ENCODE assay signal across 12 cellular contexts in genomic region chr3:46461971-46462910, GRCh38. TPM values are rescaled to one million over a fixed set of nuclear protein-coding genes. Genes with fewer than 3 reads are reported as not detected.
DNase-seq lines count a peak whose midpoint lies in the region; ATAC-seq, FAIRE-seq and TF ChIP-seq lines count a peak whose summit lies in the region.
"Had no signal": no experiment of that assay in that cellular context is flagged by ENCODE, and none has a peak within 500 bp of the region (broad histone marks: within the 10 kb centered on the region; RNA-seq: fewer than 3 reads in every experiment).

No MANE protein-coding gene starts in this region.

- no peaks in the 10 kb centered on the region for H3K9me2 ChIP-seq in SK-N-SH

- no peak overlapping the region for H3K9ac ChIP-seq in SK-N-SH

- no peak for TF ChIP-seq RAD21 in SK-N-SH (IDR thresholded peaks at IDR 0.05; ENCODE audit: low read length)

- no peak overlapping the region for H2AFZ ChIP-seq in SK-N-SH (ENCODE audit: low read depth)

- CTCF ChIA-PET in SK-N-SH (lab: Yijun Ruan, JAX): interaction anchor here (0.7 to 6.3 kb wide), 6 partner anchors 9 to 341 kb away, joined by 3 to 39 read pairs (median 4); no protein-coding TSS in a partner anchor
- CTCF ChIA-PET in A673 (lab: Charles Lee): no interaction called here

- no peaks in the 10 kb centered on the region for H4K20me1 ChIP-seq in SK-N-SH (ENCODE audit: insufficient read depth)

- peak; percentile 60 for DNase-seq in HuH-7 (ENCODE audit: low spot score)
- no peak for DNase-seq in SK-N-SH
- DNase-seq in heart right ventricle: no peak
- DNase-seq in gastrocnemius medialis: no peak
- no peak for DNase-seq in activated CD4-positive, alpha-beta T cell treated with anti-CD3 and anti-CD28 coated beads, Interleukin-2, amount 50 U/mL, for 1 hour
- no peak for DNase-seq in urothelium cell line (ENCODE audit: low spot score)
- DNase-seq in A673 (ENCODE audit: low spot score): no peak
- DNase-seq: NCI-H2081 treated with DMSO at 0.1 percent for 48 hours; stimulated activated CD4-positive, alpha-beta T cell treated with anti-CD3 and anti-CD28 coated beads, Interleukin-1b, Interleukin-23, amount 100 ng/mL, for 48 hours; substantia nigra had no signal

- H3K79me2 ChIP-seq in SK-N-SH (ENCODE audit: insufficient read depth): no peaks in the 10 kb centered on the region

- in situ Hi-C loops in gastrocnemius medialis (cut with MboI; ENCODE audit: low sequenced_read_pairs in 4 of 4): no loop called here

- H3K4me1 ChIP-seq in SK-N-SH (ENCODE audit: control insufficient read depth in 1 of 2, insufficient read depth in 2 of 2, low read depth in 1 of 2, low read length in 1 of 2) (no peaks in the 10 kb centered on the region; a peak in 1 of 4 replicates), heart right ventricle (peaks cover 0 to 51% (median 21%) of the 10 kb centered on the region in 9 donors), gastrocnemius medialis (peaks cover 13% of the 10 kb centered on the region in 2 donors), A673 (ENCODE audit: insufficient read depth, low read length, poor library complexity, severe bottlenecking) (no peaks in the 10 kb centered on the region)

- no TSS peak for BruUV-seq in A673 (replicated peaks; lab: Mats Ljungman, UMichigan)

- H3K9me3 ChIP-seq in SK-N-SH (no peaks in the 10 kb centered on the region), heart right ventricle (no peaks in the 10 kb centered on the region), gastrocnemius medialis (no peaks in the 10 kb centered on the region), A673 (ENCODE audit: low read depth, low read length, poor library complexity, severe bottlenecking) (no peaks in the 10 kb centered on the region)

- H3K4me2 ChIP-seq in SK-N-SH: no peak overlapping the region

- TF ChIP-seq CTCF in SK-N-SH (IDR thresholded peaks at IDR 0.05): 0 out of 2 replicates have a peak, but pooled peaks have one; percentile 11
- peak in 7 of 9 donors; percentile 15 to 53 (median 35) for TF ChIP-seq CTCF in heart right ventricle (IDR thresholded peaks at IDR 0.05)
- TF ChIP-seq CTCF in gastrocnemius medialis (IDR thresholded peaks at IDR 0.05 in 4 of 5, conservative IDR thresholded peaks at IDR 0.05 in 1 of 5): no peak
- TF ChIP-seq CTCF in A673 (conservative IDR thresholded peaks at IDR 0.05; ENCODE audit: low read depth, low read length): no peak

- peak; percentile 19 to 65 (median 56) for ATAC-seq in heart right ventricle
- ATAC-seq in gastrocnemius medialis: no peak
- no peak for ATAC-seq in HG03442 (IDR thresholded peaks at IDR 0.05; ENCODE audit: unreplicated experiment)

- TF ChIP-seq POLR2A in gastrocnemius medialis (IDR thresholded peaks at IDR 0.05): no peak

- WGBS in SK-N-SH (ENCODE audit: low lambda C conversion rate): 12% methylated on average over 7 of the region's 7 CpGs
- WGBS in heart right ventricle, 2 donors: 55 to 58% methylated on average over 7 of the region's 7 CpGs

- POLR2A ChIA-PET in SK-N-SH (lab: Yijun Ruan, JAX): no interaction called here
- POLR2A ChIA-PET in A673 (lab: Charles Lee; ENCODE audit: low non-redundant PET): no interaction called here

- H3F3A ChIP-seq in SK-N-SH (replicated peaks; ENCODE audit: insufficient read depth): no peaks in the 10 kb centered on the region

- H3K27ac ChIP-seq in SK-N-SH (ENCODE audit: low read depth in 2 of 2, low read length in 1 of 2) (no peak overlapping the region), heart right ventricle (peak overlapping the region; percentile 41 to 86 (median 76)), gastrocnemius medialis (peak overlapping the region in 3 of 4 donors; percentile 6 to 61 (median 35)), A673 (ENCODE audit: low read depth, low read length, poor library complexity, severe bottlenecking) (no peak overlapping the region)

- TF ChIP-seq EP300 in SK-N-SH (IDR thresholded peaks at IDR 0.05; ENCODE audit: borderline replicate concordance in 1 of 2, low read depth in 1 of 2, low read length in 1 of 2): no peak

- H3K4me3 ChIP-seq in SK-N-SH (ENCODE audit: low read depth in 2 of 2, low read length in 1 of 2) (no peak overlapping the region), heart right ventricle (peak overlapping the region in 9 of 10 donors; percentile 7 to 50 (median 42)), gastrocnemius medialis (peak overlapping the region in 1 of 4 donors; percentile 11), A673 (ENCODE audit: low read depth, low read length, poor library complexity, severe bottlenecking) (no peak overlapping the region)

- H3K27me3 ChIP-seq in SK-N-SH (ENCODE audit: insufficient read depth) (peaks cover 25% of the 10 kb centered on the region), heart right ventricle (peaks cover 0 to 37% (median 16%) of the 10 kb centered on the region in 7 donors), gastrocnemius medialis (no peaks in the 10 kb centered on the region), A673 (replicated peaks; ENCODE audit: insufficient read depth, low read depth, low read length, poor library complexity) (no peaks in the 10 kb centered on the region)

- FAIRE-seq in urothelium cell line (lab: Jason Lieb, UNC): no peak

- H3K36me3 ChIP-seq in SK-N-SH (replicated peaks in 1 of 2; ENCODE audit: control insufficient read depth in 1 of 2, insufficient read depth in 2 of 2, low read length in 1 of 2): no peaks in the 10 kb centered on the region
- no peaks in the 10 kb centered on the region for H3K36me3 ChIP-seq in heart right ventricle
- no peaks in the 10 kb centered on the region for H3K36me3 ChIP-seq in gastrocnemius medialis
- H3K36me3 ChIP-seq in A673 (ENCODE audit: insufficient read depth, low read length, poor library complexity, severe bottlenecking): no peaks in the 10 kb centered on the region

- intact Hi-C loops in heart right ventricle (cut with DNase I): loop anchor here in 2 of 10 donors (2.0 kb wide), 1 partner anchor 27 kb away; no protein-coding TSS in a partner anchor
- intact Hi-C loops in gastrocnemius medialis (cut with DNase I; ENCODE audit: low total_unique reads): no loop called here
- intact Hi-C loops in A673 (cut with micrococcal nuclease; ENCODE audit: unreplicated experiment): no loop called here

TF ChIP-seq in SK-N-SH, 30 proteins besides CTCF, POLR2A, EP300 and RAD21 (continues in another document):
- TF ChIP-seq PBX3 (IDR thresholded peaks at IDR 0.05) (no peak), USF2 (IDR thresholded peaks at IDR 0.05; ENCODE audit: borderline replicate concordance, low read depth, low read length) (no peak), JUND (IDR thresholded peaks at IDR 0.05) (no peak), MEF2A (IDR thresholded peaks at IDR 0.05; ENCODE audit: borderline replicate concordance, low read depth) (no peak), TCF12 (IDR thresholded peaks at IDR 0.05) (no peak), NFIC (IDR thresholded peaks at IDR 0.05; ENCODE audit: borderline replicate concordance) (no peak)

RNA-seq across cellular contexts. Expression of gene LTF, which starts 2.5 kb away (rescaled TPM):
- polyA plus RNA-seq in SK-N-SH (2012; rRNA removed): not detected in 2 replicates
- not detected in 2 replicates for polyA plus RNA-seq in SK-N-SH (2012; cell fraction: cytosol; rRNA removed)
- not detected in 2 replicates for polyA plus RNA-seq in SK-N-SH (2012; cell fraction: nucleus; rRNA removed)
- total RNA-seq in heart right ventricle: 1 to 10 TPM; 1.7 to 7.7 (median 3.1) TPM
- 1 to 10 TPM; 2.6 to 3.0 TPM for polyA plus RNA-seq in heart right ventricle
- 1 to 10 TPM in 2 of 4 donors, under 1 TPM in 2; 0.62 to 5.1 (median 1.1) TPM for total RNA-seq in gastrocnemius medialis
- total RNA-seq in A673 (2021): not detected in 2 replicates

RNA-seq across cellular contexts. Expression of gene RTP3, which starts 35.5 kb away (rescaled TPM):
- polyA plus RNA-seq in SK-N-SH (2012; rRNA removed): not detected in 2 replicates
- polyA plus RNA-seq in SK-N-SH (2012; cell fraction: cytosol; rRNA removed): not detected in 2 replicates
- polyA plus RNA-seq in SK-N-SH (2012; cell fraction: nucleus; rRNA removed): not detected in 2 replicates
- not detected for total RNA-seq in heart right ventricle
- polyA plus RNA-seq in heart right ventricle: not detected
- total RNA-seq in gastrocnemius medialis: not detected
- not detected in 2 replicates for total RNA-seq in A673 (2021)
- total RNA-seq: natural killer cell treated with Interleukin-12 subunit alpha and Interleukin-12 subunit beta and Interleukin-15 and Interleukin-18, amount 100 ng/mL, for 72 hours had no signal

RNA-seq across cellular contexts. Expression of gene CCRL2, which starts 55.2 kb away (rescaled TPM):
- not detected in 2 replicates for polyA plus RNA-seq in SK-N-SH (2012; rRNA removed)
- 0.06 TPM in 1 of 2 replicates, not detected in the other for polyA plus RNA-seq in SK-N-SH (2012; cell fraction: cytosol; rRNA removed)
- polyA plus RNA-seq in SK-N-SH (2012; cell fraction: nucleus; rRNA removed): 0.08 TPM in 1 of 2 replicates, not detected in the other
- total RNA-seq in heart right ventricle: 1 to 10 TPM; 1.0 to 5.4 (median 1.7) TPM
- polyA plus RNA-seq in heart right ventricle: 1 to 10 TPM; 1.8 to 1.9 TPM
- total RNA-seq in gastrocnemius medialis: 1 to 10 TPM in 2 of 4 donors, under 1 TPM in 2; 0.29 to 2.5 (median 1.7) TPM
- not detected in 2 replicates for total RNA-seq in A673 (2021)

Comparison
In these comparisons a context has a peak if more than half of its experiments do, and no peak if none do; other contexts are left out.
1. H3K27ac ChIP-seq: peak in heart right ventricle (10 of 10) and gastrocnemius medialis (3 of 4); none in SK-N-SH (0 of 2) and A673 (single experiment).
2. H3K4me3 ChIP-seq: peak in heart right ventricle (9 of 10); none in SK-N-SH (0 of 2) and A673 (single experiment).
3. CTCF ChIP-seq: peak in SK-N-SH (single experiment) and heart right ventricle (7 of 9); none in gastrocnemius medialis (0 of 5) and A673 (single experiment).
4. ATAC-seq: peak in heart right ventricle (8 of 8); none in gastrocnemius medialis (0 of 2) and HG03442 (single experiment).